Comparison of ENCODE assay signal across 1 cellular context in the genomic region with DNA sequence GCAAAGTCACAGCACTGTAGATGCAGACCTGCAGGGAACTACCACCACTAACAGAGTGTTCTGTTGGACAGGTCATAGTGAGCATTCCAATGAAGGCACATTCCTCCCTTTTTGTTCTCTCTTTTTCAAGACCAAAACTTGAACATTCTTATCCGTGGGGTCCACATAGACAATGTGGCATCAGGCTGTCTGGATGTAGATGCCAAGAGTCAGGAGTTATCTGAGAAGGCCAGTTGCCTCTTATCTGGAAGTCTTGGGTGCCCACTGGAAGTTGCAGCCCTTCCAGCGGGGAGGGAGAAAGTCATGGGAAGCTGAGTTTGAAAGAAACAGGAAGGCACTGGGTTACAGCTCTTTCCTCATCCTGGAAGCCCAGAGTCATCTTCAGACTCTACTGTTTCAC.
TF ChIP-seq lines count a peak whose summit lies in the region.

No MANE protein-coding gene starts in this region.

TF ChIP-seq in GM23338, 12 proteins besides CTCF, POLR2A, EP300 and RAD21 (continued from another document):
- TF ChIP-seq, protein P1, sequence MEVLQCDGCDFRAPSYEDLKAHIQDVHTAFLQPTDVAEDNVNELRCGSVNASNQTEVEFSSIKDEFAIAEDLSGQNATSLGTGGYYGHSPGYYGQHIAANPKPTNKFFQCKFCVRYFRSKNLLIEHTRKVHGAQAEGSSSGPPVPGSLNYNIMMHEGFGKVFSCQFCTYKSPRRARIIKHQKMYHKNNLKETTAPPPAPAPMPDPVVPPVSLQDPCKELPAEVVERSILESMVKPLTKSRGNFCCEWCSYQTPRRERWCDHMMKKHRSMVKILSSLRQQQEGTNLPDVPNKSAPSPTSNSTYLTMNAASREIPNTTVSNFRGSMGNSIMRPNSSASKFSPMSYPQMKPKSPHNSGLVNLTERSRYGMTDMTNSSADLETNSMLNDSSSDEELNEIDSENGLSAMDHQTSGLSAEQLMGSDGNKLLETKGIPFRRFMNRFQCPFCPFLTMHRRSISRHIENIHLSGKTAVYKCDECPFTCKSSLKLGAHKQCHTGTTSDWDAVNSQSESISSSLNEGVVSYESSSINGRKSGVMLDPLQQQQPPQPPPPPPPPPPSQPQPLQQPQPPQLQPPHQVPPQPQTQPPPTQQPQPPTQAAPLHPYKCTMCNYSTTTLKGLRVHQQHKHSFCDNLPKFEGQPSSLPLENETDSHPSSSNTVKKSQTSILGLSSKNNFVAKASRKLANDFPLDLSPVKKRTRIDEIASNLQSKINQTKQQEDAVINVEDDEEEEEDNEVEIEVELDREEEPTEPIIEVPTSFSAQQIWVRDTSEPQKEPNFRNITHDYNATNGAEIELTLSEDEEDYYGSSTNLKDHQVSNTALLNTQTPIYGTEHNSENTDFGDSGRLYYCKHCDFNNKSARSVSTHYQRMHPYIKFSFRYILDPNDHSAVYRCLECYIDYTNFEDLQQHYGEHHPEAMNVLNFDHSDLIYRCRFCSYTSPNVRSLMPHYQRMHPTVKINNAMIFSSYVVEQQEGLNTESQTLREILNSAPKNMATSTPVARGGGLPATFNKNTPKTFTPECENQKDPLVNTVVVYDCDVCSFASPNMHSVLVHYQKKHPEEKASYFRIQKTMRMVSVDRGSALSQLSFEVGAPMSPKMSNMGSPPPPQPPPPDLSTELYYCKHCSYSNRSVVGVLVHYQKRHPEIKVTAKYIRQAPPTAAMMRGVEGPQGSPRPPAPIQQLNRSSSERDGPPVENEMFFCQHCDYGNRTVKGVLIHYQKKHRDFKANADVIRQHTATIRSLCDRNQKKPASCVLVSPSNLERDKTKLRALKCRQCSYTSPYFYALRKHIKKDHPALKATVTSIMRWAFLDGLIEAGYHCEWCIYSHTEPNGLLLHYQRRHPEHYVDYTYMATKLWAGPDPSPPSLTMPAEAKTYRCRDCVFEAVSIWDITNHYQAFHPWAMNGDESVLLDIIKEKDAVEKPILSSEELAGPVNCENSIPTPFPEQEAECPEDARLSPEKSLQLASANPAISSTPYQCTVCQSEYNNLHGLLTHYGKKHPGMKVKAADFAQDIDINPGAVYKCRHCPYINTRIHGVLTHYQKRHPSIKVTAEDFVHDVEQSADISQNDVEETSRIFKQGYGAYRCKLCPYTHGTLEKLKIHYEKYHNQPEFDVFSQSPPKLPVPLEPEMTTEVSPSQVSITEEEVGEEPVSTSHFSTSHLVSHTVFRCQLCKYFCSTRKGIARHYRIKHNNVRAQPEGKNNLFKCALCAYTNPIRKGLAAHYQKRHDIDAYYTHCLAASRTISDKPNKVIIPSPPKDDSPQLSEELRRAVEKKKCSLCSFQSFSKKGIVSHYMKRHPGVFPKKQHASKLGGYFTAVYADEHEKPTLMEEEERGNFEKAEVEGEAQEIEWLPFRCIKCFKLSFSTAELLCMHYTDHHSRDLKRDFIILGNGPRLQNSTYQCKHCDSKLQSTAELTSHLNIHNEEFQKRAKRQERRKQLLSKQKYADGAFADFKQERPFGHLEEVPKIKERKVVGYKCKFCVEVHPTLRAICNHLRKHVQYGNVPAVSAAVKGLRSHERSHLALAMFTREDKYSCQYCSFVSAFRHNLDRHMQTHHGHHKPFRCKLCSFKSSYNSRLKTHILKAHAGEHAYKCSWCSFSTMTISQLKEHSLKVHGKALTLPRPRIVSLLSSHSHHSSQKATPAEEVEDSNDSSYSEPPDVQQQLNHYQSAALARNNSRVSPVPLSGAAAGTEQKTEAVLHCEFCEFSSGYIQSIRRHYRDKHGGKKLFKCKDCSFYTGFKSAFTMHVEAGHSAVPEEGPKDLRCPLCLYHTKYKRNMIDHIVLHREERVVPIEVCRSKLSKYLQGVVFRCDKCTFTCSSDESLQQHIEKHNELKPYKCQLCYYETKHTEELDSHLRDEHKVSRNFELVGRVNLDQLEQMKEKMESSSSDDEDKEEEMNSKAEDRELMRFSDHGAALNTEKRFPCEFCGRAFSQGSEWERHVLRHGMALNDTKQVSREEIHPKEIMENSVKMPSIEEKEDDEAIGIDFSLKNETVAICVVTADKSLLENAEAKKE (CRISPR knock-in tag; IDR thresholded peaks at IDR 0.05) = no peak
- TF ChIP-seq NANOG (IDR thresholded peaks at IDR 0.05; ENCODE audit: borderline replicate concordance) (no peak), EZH2 (IDR thresholded peaks at IDR 0.05; ENCODE audit: low read depth, unreplicated experiment) (no peak), EZH2phosphoT487 (IDR thresholded peaks at IDR 0.05; ENCODE audit: unreplicated experiment) (no peak)
- TF ChIP-seq, protein P2, sequence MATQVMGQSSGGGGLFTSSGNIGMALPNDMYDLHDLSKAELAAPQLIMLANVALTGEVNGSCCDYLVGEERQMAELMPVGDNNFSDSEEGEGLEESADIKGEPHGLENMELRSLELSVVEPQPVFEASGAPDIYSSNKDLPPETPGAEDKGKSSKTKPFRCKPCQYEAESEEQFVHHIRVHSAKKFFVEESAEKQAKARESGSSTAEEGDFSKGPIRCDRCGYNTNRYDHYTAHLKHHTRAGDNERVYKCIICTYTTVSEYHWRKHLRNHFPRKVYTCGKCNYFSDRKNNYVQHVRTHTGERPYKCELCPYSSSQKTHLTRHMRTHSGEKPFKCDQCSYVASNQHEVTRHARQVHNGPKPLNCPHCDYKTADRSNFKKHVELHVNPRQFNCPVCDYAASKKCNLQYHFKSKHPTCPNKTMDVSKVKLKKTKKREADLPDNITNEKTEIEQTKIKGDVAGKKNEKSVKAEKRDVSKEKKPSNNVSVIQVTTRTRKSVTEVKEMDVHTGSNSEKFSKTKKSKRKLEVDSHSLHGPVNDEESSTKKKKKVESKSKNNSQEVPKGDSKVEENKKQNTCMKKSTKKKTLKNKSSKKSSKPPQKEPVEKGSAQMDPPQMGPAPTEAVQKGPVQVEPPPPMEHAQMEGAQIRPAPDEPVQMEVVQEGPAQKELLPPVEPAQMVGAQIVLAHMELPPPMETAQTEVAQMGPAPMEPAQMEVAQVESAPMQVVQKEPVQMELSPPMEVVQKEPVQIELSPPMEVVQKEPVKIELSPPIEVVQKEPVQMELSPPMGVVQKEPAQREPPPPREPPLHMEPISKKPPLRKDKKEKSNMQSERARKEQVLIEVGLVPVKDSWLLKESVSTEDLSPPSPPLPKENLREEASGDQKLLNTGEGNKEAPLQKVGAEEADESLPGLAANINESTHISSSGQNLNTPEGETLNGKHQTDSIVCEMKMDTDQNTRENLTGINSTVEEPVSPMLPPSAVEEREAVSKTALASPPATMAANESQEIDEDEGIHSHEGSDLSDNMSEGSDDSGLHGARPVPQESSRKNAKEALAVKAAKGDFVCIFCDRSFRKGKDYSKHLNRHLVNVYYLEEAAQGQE (IDR thresholded peaks at IDR 0.05; ENCODE audit: unreplicated experiment) = no peak
